In genomic region chr9:120394058-120394669, GRCh38 we compare ENCODE assay signal across 8 cellular contexts.
DNase-seq lines count a peak whose midpoint lies in the region; FAIRE-seq and TF ChIP-seq lines count a peak whose summit lies in the region.

No MANE protein-coding gene starts in this region.

- no peaks in the 10 kb centered on the region for H3K9me3 ChIP-seq in neural progenitor cell (ENCODE audit: low read depth)

- no peak overlapping the region for H3K9ac ChIP-seq in neural progenitor cell

- in situ Hi-C loops in G401 (cut with HindIII; ENCODE audit: low sequenced_read_pairs), result no loop called here

- H4K20me1 ChIP-seq in neural progenitor cell (ENCODE audit: low read depth), result no peaks in the 10 kb centered on the region

- no peaks in the 10 kb centered on the region for H3K4me1 Mint-ChIP-seq in progenitor cell of endocrine pancreas (ENCODE audit: low read depth)
- H3K4me1 Mint-ChIP-seq in neural progenitor cell, result no peaks in the 10 kb centered on the region

- peaks cover 9% of the 10 kb centered on the region for H3K36me3 ChIP-seq in neural progenitor cell

- H3K4me2 ChIP-seq in neural progenitor cell, result no peak overlapping the region

- H3K4me1 ChIP-seq in neural progenitor cell, result no peaks in the 10 kb centered on the region

- H3K79me2 ChIP-seq in neural progenitor cell (ENCODE audit: low read depth), result no peaks in the 10 kb centered on the region

- peak overlapping the region; percentile 57 for H3K27ac Mint-ChIP-seq in progenitor cell of endocrine pancreas
- no peak overlapping the region for H3K27ac Mint-ChIP-seq in neural progenitor cell

- no peak for TF ChIP-seq CTCF in progenitor cell of endocrine pancreas (IDR thresholded peaks at IDR 0.05; ENCODE audit: unreplicated experiment)
- TF ChIP-seq CTCF in neural progenitor cell (IDR thresholded peaks at IDR 0.05), result no peak

- H3K9me3 Mint-ChIP-seq in progenitor cell of endocrine pancreas (ENCODE audit: low read depth) (no peaks in the 10 kb centered on the region), neural progenitor cell (no peaks in the 10 kb centered on the region)

- H3K27ac ChIP-seq in caudate nucleus (ENCODE audit: low read depth, low read length), result peak overlapping the region; percentile 9
- no peak overlapping the region for H3K27ac ChIP-seq in neural progenitor cell
- H3K27ac ChIP-seq in substantia nigra (ENCODE audit: low read depth, low read length, poor library complexity, severe bottlenecking), result no peak overlapping the region

- H3K27me3 ChIP-seq in neural progenitor cell, result no peaks in the 10 kb centered on the region

- no peaks in the 10 kb centered on the region for H3K27me3 Mint-ChIP-seq in progenitor cell of endocrine pancreas
- H3K27me3 Mint-ChIP-seq in neural progenitor cell (ENCODE audit: insufficient read depth, low read depth), result peaks cover 2% of the 10 kb centered on the region

- H3K4me3 Mint-ChIP-seq in progenitor cell of endocrine pancreas (ENCODE audit: low read depth) (no peak overlapping the region), neural progenitor cell (no peak overlapping the region)

- H3K4me3 ChIP-seq in neural progenitor cell, result no peak overlapping the region

- DNase-seq in Daoy (ENCODE audit: low read depth) (peak; percentile 97), RCC 7860 (ENCODE audit: low spot score) (peak; percentile 83), caudate nucleus (lab: John Stamatoyannopoulos, UW) (no peak), progenitor cell of endocrine pancreas (ENCODE audit: low spot score, unreplicated experiment) (no peak), G401 (ENCODE audit: low spot score) (no peak), neural progenitor cell (ENCODE audit: low spot score) (no peak), hippocampal formation (lab: John Stamatoyannopoulos, UW) (no peak), substantia nigra (lab: John Stamatoyannopoulos, UW) (no peak)

- peaks cover 28% of the 10 kb centered on the region for H3K36me3 Mint-ChIP-seq in progenitor cell of endocrine pancreas (ENCODE audit: insufficient read depth)
- peaks cover 41% of the 10 kb centered on the region for H3K36me3 Mint-ChIP-seq in neural progenitor cell

- peak; percentile 83 for FAIRE-seq in RCC 7860 (lab: Jason Lieb, UNC)

- H3F3A ChIP-seq in neural progenitor cell (ENCODE audit: low read depth), result no peaks in the 10 kb centered on the region

- H2AFZ ChIP-seq in neural progenitor cell (replicated peaks), result no peak overlapping the region

Comparison
In these comparisons a context has a peak if more than half of its experiments do, and no peak if none do; other contexts are left out.
1. DNase-seq: peak in Daoy (single experiment) and RCC 7860 (single experiment); none in caudate nucleus (0 of 61), progenitor cell of endocrine pancreas (single experiment), G401 (single experiment), neural progenitor cell (single experiment), hippocampal formation (0 of 2) and substantia nigra (0 of 49).